ENCODE assay signal across 1 cellular context in genomic region chr2:26757873-26758789, GRCh38.
A peak's percentile ranks its signal among the peaks of the same experiment; 100 is the strongest.
TF ChIP-seq lines count a peak whose summit lies in the region.

No MANE protein-coding gene starts in this region.

TF ChIP-seq in K562, 482 proteins besides CTCF, POLR2A, EP300 and RAD21 (continued from another document and continues in another):
- TF ChIP-seq ZNF316 (IDR thresholded peaks at IDR 0.05): peak; percentile 42; the same call in 1 of the 2 replicates
- no peak for TF ChIP-seq MCM2 (IDR thresholded peaks at IDR 0.05; ENCODE audit: low read depth)
- no peak for TF ChIP-seq ZNF778 (CRISPR knock-in tag; IDR thresholded peaks at IDR 0.05)
- TF ChIP-seq HDAC2 (IDR thresholded peaks at IDR 0.05): peak; percentile 50; the same call in 1 of the 2 replicates
- TF ChIP-seq MXI1 (IDR thresholded peaks at IDR 0.05; ENCODE audit: low read depth, low read length): no peak
- peak; percentile 90 for TF ChIP-seq TEAD2 (tag; IDR thresholded peaks at IDR 0.05)
- TF ChIP-seq ZNF668 (CRISPR knock-in tag; IDR thresholded peaks at IDR 0.05): peak; percentile 3; the same call in 1 of the 2 replicates
- TF ChIP-seq YBX1 (IDR thresholded peaks at IDR 0.05): no peak
- peak; percentile 70 for TF ChIP-seq PYGO2 (tag; IDR thresholded peaks at IDR 0.05)
- TF ChIP-seq ZNF766 (CRISPR knock-in tag; conservative IDR thresholded peaks at IDR 0.05): peak; percentile 87
- no peak for TF ChIP-seq BCOR (IDR thresholded peaks at IDR 0.05)
- TF ChIP-seq MXD1 (CRISPR knock-in tag; IDR thresholded peaks at IDR 0.05; ENCODE audit: borderline replicate concordance, poor library complexity, severe bottlenecking): no peak
- TF ChIP-seq GMEB1 (CRISPR knock-in tag; IDR thresholded peaks at IDR 0.05): no peak
- peak; percentile 26; the same call in 1 of the 2 replicates for TF ChIP-seq ZFP1 (CRISPR knock-in tag; IDR thresholded peaks at IDR 0.05)
- no peak for TF ChIP-seq ZZZ3 (IDR thresholded peaks at IDR 0.05)
- TF ChIP-seq PTTG1 (tag; IDR thresholded peaks at IDR 0.05; ENCODE audit: low read depth): 0 out of 2 replicates have a peak, but pooled peaks have one; percentile 42
- TF ChIP-seq YY1 (IDR thresholded peaks at IDR 0.05; ENCODE audit: borderline replicate concordance in 1 of 3, control insufficient read depth in 1 of 3, extremely low read depth in 1 of 3, insufficient read depth in 3 of 3, insufficient read length in 1 of 3, insufficient replicate concordance in 2 of 3, low read depth in 1 of 3, low read length in 2 of 3): peak in 2 of 3 experiments; percentile 51 to 87
- TF ChIP-seq GTF3C2 (IDR thresholded peaks at IDR 0.05; ENCODE audit: borderline replicate concordance, extremely low read depth, insufficient read length): no peak
- TF ChIP-seq TRIM24 (IDR thresholded peaks at IDR 0.05): peak; percentile 90 to 94
- no peak for TF ChIP-seq BRCA1 (IDR thresholded peaks at IDR 0.05)
- TF ChIP-seq BRCA1 (CRISPR knock-in tag; IDR thresholded peaks at IDR 0.05): no peak
- TF ChIP-seq SRSF7 (optimal IDR thresholded peaks at IDR 0.05; ENCODE audit: low read depth, low read length): no peak
- TF ChIP-seq FOXO4 (CRISPR knock-in tag; IDR thresholded peaks at IDR 0.05): peak; percentile 79; the same call in 1 of the 2 replicates
- TF ChIP-seq NR2C1 (IDR thresholded peaks at IDR 0.05): peak; percentile 66; the same call in 1 of the 2 replicates
- TF ChIP-seq NR2C1 (tag; IDR thresholded peaks at IDR 0.05): peak; percentile 79
- TF ChIP-seq ZNF583 (CRISPR knock-in tag; IDR thresholded peaks at IDR 0.05): peak; percentile 83; the same call in 1 of the 2 replicates
- TF ChIP-seq MNT (conservative IDR thresholded peaks at IDR 0.05): peak in 1 of 2 experiments; percentile 50; a peak in 2 of 4 replicates
- TF ChIP-seq BRD4 (IDR thresholded peaks at IDR 0.05): peak; percentile 79
- TF ChIP-seq ERF (CRISPR knock-in tag; IDR thresholded peaks at IDR 0.05): 0 out of 2 replicates have a peak, but pooled peaks have one; percentile 78
- TF ChIP-seq ZNF143 (CRISPR knock-in tag; IDR thresholded peaks at IDR 0.05): no peak
- no peak for TF ChIP-seq ELK1 (CRISPR knock-in tag; IDR thresholded peaks at IDR 0.05)
- 0 out of 2 replicates have a peak, but pooled peaks have one; percentile 69 for TF ChIP-seq LARP7 (IDR thresholded peaks at IDR 0.05)
- no peak for TF ChIP-seq ZNF740 (CRISPR knock-in tag; IDR thresholded peaks at IDR 0.05)
- TF ChIP-seq ZNF740 (tag; IDR thresholded peaks at IDR 0.05): peak in 1 of 2 experiments; percentile 57; a peak in 1 of 4 replicates
- TF ChIP-seq ZNF175 (CRISPR knock-in tag; IDR thresholded peaks at IDR 0.05; ENCODE audit: low read depth): peak; percentile 97
- no peak for TF ChIP-seq CLOCK (CRISPR knock-in tag; IDR thresholded peaks at IDR 0.05; ENCODE audit: borderline replicate concordance)
- TF ChIP-seq ELF2 (CRISPR knock-in tag; IDR thresholded peaks at IDR 0.05): 0 out of 2 replicates have a peak, but pooled peaks have one; percentile 67
- 0 out of 2 replicates have a peak, but pooled peaks have one; percentile 28 for TF ChIP-seq RAD51 (IDR thresholded peaks at IDR 0.05; ENCODE audit: borderline replicate concordance, low read depth)
- peak; percentile 45 to 51; a peak in 1 of 4 replicates for TF ChIP-seq MLLT1 (IDR thresholded peaks at IDR 0.05)
- TF ChIP-seq TSC22D4 (tag; IDR thresholded peaks at IDR 0.05): no peak
- TF ChIP-seq ATF4 (CRISPR knock-in tag; IDR thresholded peaks at IDR 0.05): peak; percentile 95
- peak; percentile 19; the same call in 1 of the 2 replicates for TF ChIP-seq MAFK (IDR thresholded peaks at IDR 0.05; ENCODE audit: low read length)
- no peak for TF ChIP-seq ZNF24 (IDR thresholded peaks at IDR 0.05)
- TF ChIP-seq ZNF764 (CRISPR knock-in tag; IDR thresholded peaks at IDR 0.05; ENCODE audit: low read depth): no peak
- no peak for TF ChIP-seq ELF4 (CRISPR knock-in tag; IDR thresholded peaks at IDR 0.05)
- no peak for TF ChIP-seq ZNF511 (CRISPR knock-in tag; IDR thresholded peaks at IDR 0.05)
- TF ChIP-seq NFIX (CRISPR knock-in tag; IDR thresholded peaks at IDR 0.05; ENCODE audit: low read depth): no peak
- TF ChIP-seq FOXJ2 (tag; IDR thresholded peaks at IDR 0.05): peak; percentile 80
- peak; percentile 69 for TF ChIP-seq ZSCAN32 (CRISPR knock-in tag; IDR thresholded peaks at IDR 0.05)
- TF ChIP-seq ETS2 (tag; IDR thresholded peaks at IDR 0.05; ENCODE audit: borderline replicate concordance, poor library complexity, severe bottlenecking): no peak
- TF ChIP-seq HDAC3 (IDR thresholded peaks at IDR 0.05; ENCODE audit: borderline replicate concordance, partially characterized antibody): peak; percentile 61
- TF ChIP-seq TCF3 (CRISPR knock-in tag; IDR thresholded peaks at IDR 0.05): 0 out of 2 replicates have a peak, but pooled peaks have one; percentile 19
- TF ChIP-seq NCOA1 (IDR thresholded peaks at IDR 0.05; ENCODE audit: low read depth): peak; percentile 80
- TF ChIP-seq SMARCA5 (IDR thresholded peaks at IDR 0.05): peak; percentile 66
- TF ChIP-seq MEIS2 (IDR thresholded peaks at IDR 0.05; ENCODE audit: partially characterized antibody): peak; percentile 43
- TF ChIP-seq ZNF699 (CRISPR knock-in tag; IDR thresholded peaks at IDR 0.05; ENCODE audit: insufficient replicate concordance): no peak
- TF ChIP-seq CCNT2 (IDR thresholded peaks at IDR 0.05; ENCODE audit: borderline replicate concordance, extremely low read depth, insufficient read length, low read depth, low read length): no peak
